ENCODE assay signal across 28 cellular contexts in the genomic region with DNA sequence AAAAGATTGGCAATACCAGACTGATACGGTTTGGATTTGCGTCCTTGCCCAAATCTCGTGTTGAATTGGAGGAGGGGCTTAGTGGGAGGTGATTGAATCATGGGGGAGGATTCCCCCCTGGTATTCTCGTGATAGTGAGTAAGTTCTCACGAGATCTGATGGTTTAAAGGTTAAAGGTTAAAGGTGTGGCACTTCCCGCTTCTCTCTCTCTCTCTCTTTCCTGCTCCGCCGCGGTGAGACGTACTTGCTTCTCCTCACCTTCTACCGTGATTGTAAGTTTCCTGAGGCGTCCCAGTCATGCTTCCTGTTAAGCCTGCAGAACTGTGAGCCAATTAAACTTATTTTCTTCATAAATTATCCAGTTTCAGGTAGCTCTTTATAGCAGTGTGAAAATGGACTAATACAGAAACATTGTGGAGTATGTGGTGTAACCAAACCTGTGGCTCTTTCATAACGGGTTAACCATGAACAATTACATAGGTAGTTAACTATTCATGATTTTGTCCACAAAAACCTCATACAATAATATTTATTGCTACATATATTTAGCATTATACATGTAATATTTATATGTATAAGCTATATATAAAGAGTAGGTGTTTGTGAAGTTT.
"Had no signal": no experiment of that assay in that cellular context is flagged by ENCODE, and none has a peak within 500 bp of the region (broad histone marks: within the 10 kb centered on the region; RNA-seq: fewer than 3 reads in every experiment).

No MANE protein-coding gene starts in this region.

- H3K27me3 ChIP-seq: adrenal gland, body of pancreas, colonic mucosa had no signal

- H3K36me3 ChIP-seq: adrenal gland, colonic mucosa had no signal

- H3K27ac Mint-ChIP-seq: activated CD4-positive, alpha-beta memory T cell treated with anti-CD3 and anti-CD28 coated beads for 36 hours; activated CD4-positive, alpha-beta T cell treated with anti-CD3 and anti-CD28 coated beads for 36 hours; activated CD4-positive, alpha-beta T cell treated with anti-CD3 and anti-CD28 coated beads, Interleukin-2, amount 10 ng/mL, durations not matched to agents 24 days and 14 days; activated naive CD4-positive, alpha-beta T cell treated with anti-CD3 and anti-CD28 coated beads, Interleukin-2, amount 10 ng/mL, durations not matched to agents 7 days and 5 days; activated naive CD4-positive, alpha-beta T cell treated with anti-CD3 and anti-CD28 coated beads, Interleukin-2, amount 50 U/mL, for 72 hours; activated T-cell treated with anti-CD3 and anti-CD28 coated beads, Interleukin-2, amount 50 U/mL, for 24 hours; activated T-cell treated with anti-CD3 and anti-CD28 coated beads, Interleukin-2, amount 50 U/mL, for 72 hours; T-helper 17 cell; T-helper 2 cell treated with Interferon-gamma antibody and Interleukin-4, amounts not matched to agents 5 μg/mL and 100 μg/mL, for 36 hours had no signal

- H3K4me3 Mint-ChIP-seq: activated CD4-positive, alpha-beta memory T cell treated with anti-CD3 and anti-CD28 coated beads for 36 hours; activated CD4-positive, alpha-beta T cell treated with anti-CD3 and anti-CD28 coated beads for 36 hours; activated CD4-positive, alpha-beta T cell treated with anti-CD3 and anti-CD28 coated beads, Interleukin-2, amount 10 ng/mL, durations not matched to agents 24 days and 14 days; activated naive CD4-positive, alpha-beta T cell treated with anti-CD3 and anti-CD28 coated beads, Interleukin-2, amount 10 ng/mL, durations not matched to agents 7 days and 5 days; activated T-cell treated with anti-CD3 and anti-CD28 coated beads, Interleukin-2, amount 50 U/mL, for 24 hours; activated T-cell treated with anti-CD3 and anti-CD28 coated beads, Interleukin-2, amount 50 U/mL, for 72 hours; T-helper 17 cell; T-helper 2 cell treated with Interferon-gamma antibody and Interleukin-4, amounts not matched to agents 5 μg/mL and 100 μg/mL, for 36 hours had no signal

- H3K9me3 Mint-ChIP-seq: activated CD4-positive, alpha-beta memory T cell treated with anti-CD3 and anti-CD28 coated beads for 36 hours; activated CD4-positive, alpha-beta T cell treated with anti-CD3 and anti-CD28 coated beads, Interleukin-2, amount 10 ng/mL, durations not matched to agents 24 days and 14 days; activated naive CD4-positive, alpha-beta T cell treated with anti-CD3 and anti-CD28 coated beads, Interleukin-2, amount 10 ng/mL, durations not matched to agents 7 days and 5 days; T-helper 2 cell treated with Interferon-gamma antibody and Interleukin-4, amounts not matched to agents 5 μg/mL and 100 μg/mL, for 36 hours had no signal

- H3K4me3 ChIP-seq: adrenal gland, body of pancreas, colonic mucosa had no signal

- H3K27me3 Mint-ChIP-seq: activated CD4-positive, alpha-beta memory T cell treated with anti-CD3 and anti-CD28 coated beads for 36 hours; activated CD4-positive, alpha-beta T cell treated with anti-CD3 and anti-CD28 coated beads, Interleukin-2, amount 10 ng/mL, durations not matched to agents 24 days and 14 days; activated naive CD4-positive, alpha-beta T cell treated with anti-CD3 and anti-CD28 coated beads, Interleukin-2, amount 10 ng/mL, durations not matched to agents 7 days and 5 days; activated T-cell treated with anti-CD3 and anti-CD28 coated beads, Interleukin-2, amount 50 U/mL, for 24 hours had no signal

- H3K4me1 ChIP-seq: adrenal gland, body of pancreas, colonic mucosa had no signal

- H3K4me1 Mint-ChIP-seq: activated CD4-positive, alpha-beta T cell treated with anti-CD3 and anti-CD28 coated beads for 36 hours; activated CD4-positive, alpha-beta T cell treated with anti-CD3 and anti-CD28 coated beads, Interleukin-2, amount 10 ng/mL, durations not matched to agents 24 days and 14 days; activated naive CD4-positive, alpha-beta T cell treated with anti-CD3 and anti-CD28 coated beads, Interleukin-2, amount 10 ng/mL, durations not matched to agents 7 days and 5 days; T-helper 17 cell had no signal

- ATAC-seq: activated CD4-positive, alpha-beta T cell treated with anti-CD3 and anti-CD28 coated beads for 36 hours; activated naive CD4-positive, alpha-beta T cell treated with anti-CD3 and anti-CD28 coated beads, Interleukin-2, amount 50 U/mL, for 72 hours; activated T-cell treated with anti-CD3 and anti-CD28 coated beads, Interleukin-2, amount 50 U/mL, for 72 hours; body of pancreas; esophagus mucosa; T-helper 17 cell had no signal

- H3K9me3 ChIP-seq: adrenal gland, body of pancreas, colonic mucosa had no signal

- DNase-seq: activated CD4-positive, alpha-beta memory T cell treated with anti-CD3 and anti-CD28 coated beads for 36 hours; activated CD4-positive, alpha-beta T cell treated with anti-CD3 and anti-CD28 coated beads for 36 hours; activated CD4-positive, alpha-beta T cell treated with anti-CD3 and anti-CD28 coated beads, Interleukin-2, amount 10 ng/mL, durations not matched to agents 24 days and 14 days; activated CD4-positive, CD25-positive, alpha-beta regulatory T cell; activated CD4-positive, CD25-positive, alpha-beta regulatory T cell treated with anti-CD3 and anti-CD28 coated beads, Interleukin-2, amount 50 U/mL, for 72 hours; activated CD8-positive, alpha-beta memory T cell treated with anti-CD3 and anti-CD28 coated beads, Interleukin-2, amount 50 U/mL, for 48 hours; activated gamma-delta T cell; activated naive CD4-positive, alpha-beta T cell; activated naive CD4-positive, alpha-beta T cell treated with anti-CD3 and anti-CD28 coated beads, Interleukin-2, amount 10 ng/mL, durations not matched to agents 7 days and 5 days; activated T-cell treated with anti-CD3 and anti-CD28 coated beads for 4 hours; activated T-cell treated with anti-CD3 and anti-CD28 coated beads, Interleukin-2, amount 50 U/mL, for 24 hours; activated T-cell treated with anti-CD3 and anti-CD28 coated beads, Interleukin-2, amount 50 U/mL, for 72 hours; adrenal gland; amygdala; aorta; body of pancreas; caudate nucleus; colonic mucosa; effector CD8-positive, alpha-beta T cell; foreskin fibroblast; head of caudate nucleus; T-helper 1 cell; T-helper 17 cell; T1000 had no signal

- H3K27ac ChIP-seq: adrenal gland, body of pancreas, colonic mucosa had no signal

- FAIRE-seq: frontal cortex had no signal
